ENCODE assay signal across 14 cellular contexts in genomic region chr2:237496428-237496827, GRCh38. TPM values are rescaled to one million over a fixed set of nuclear protein-coding genes. Genes with fewer than 3 reads are reported as not detected.
DNase-seq lines count a peak whose midpoint lies in the region; ATAC-seq and TF ChIP-seq lines count a peak whose summit lies in the region.
"Had no signal": no experiment of that assay in that cellular context is flagged by ENCODE, and none has a peak within 500 bp of the region (broad histone marks: within the 10 kb centered on the region; RNA-seq: fewer than 3 reads in every experiment).

No MANE protein-coding gene starts in this region.

- H3K27me3 Mint-ChIP-seq in CD14-positive monocyte (ENCODE audit: low read depth in 3 of 3): peaks cover 8 to 18% (median 12%) of the 10 kb centered on the region in 3 donors
- H3K27me3 Mint-ChIP-seq in activated CD4-positive, alpha-beta memory T cell treated with anti-CD3 and anti-CD28 coated beads, Interleukin-2, amount 10 ng/mL, durations not matched to agents 7 days and 5 days: peaks cover 40% of the 10 kb centered on the region
- peaks cover 16 to 71% of the 10 kb centered on the region in 2 donors for H3K27me3 Mint-ChIP-seq in CD8-positive, alpha-beta memory T cell

- intact Hi-C loops in CD14-positive monocyte (cut with micrococcal nuclease) (no loop called here), PC-3 (cut with micrococcal nuclease) (no loop called here)

- BruUV-seq in PC-3 (replicated peaks; lab: Mats Ljungman, UMichigan): no TSS peak

- no peaks in the 10 kb centered on the region for H3K9me2 ChIP-seq in PC-3 (replicated peaks; ENCODE audit: low read length)

- POLR2A ChIA-PET in PC-3 (lab: Charles Lee; ENCODE audit: unreplicated experiment): no interaction called here
- POLR2A ChIA-PET in activated CD4-positive, alpha-beta memory T cell treated with anti-CD3 and anti-CD28 coated beads, Interleukin-2, amount 10 ng/mL, durations not matched to agents 7 days and 5 days (lab: Charles Lee): no interaction called here
- POLR2A ChIA-PET in CD8-positive, alpha-beta memory T cell (lab: Charles Lee): no interaction called here

- no peaks in the 10 kb centered on the region for H3K36me3 Mint-ChIP-seq in CD14-positive monocyte
- peaks cover 5% of the 10 kb centered on the region for H3K36me3 Mint-ChIP-seq in activated CD4-positive, alpha-beta memory T cell treated with anti-CD3 and anti-CD28 coated beads, Interleukin-2, amount 10 ng/mL, durations not matched to agents 7 days and 5 days (ENCODE audit: low read depth)
- no peaks in the 10 kb centered on the region for H3K36me3 Mint-ChIP-seq in CD8-positive, alpha-beta memory T cell

- ATAC-seq in PC-3: no peak

- H3K9ac ChIP-seq in PC-3 (ENCODE audit: low read length): no peak overlapping the region
- H3K9ac ChIP-seq in skeletal muscle satellite cell (ENCODE audit: low read depth, low read length): peak overlapping the region; percentile 75
- H3K9ac ChIP-seq: KMS-11 had no signal

- H3K27ac Mint-ChIP-seq in CD14-positive monocyte: no peak overlapping the region
- no peak overlapping the region for H3K27ac Mint-ChIP-seq in activated CD4-positive, alpha-beta memory T cell treated with anti-CD3 and anti-CD28 coated beads, Interleukin-2, amount 10 ng/mL, durations not matched to agents 7 days and 5 days
- H3K27ac Mint-ChIP-seq in CD8-positive, alpha-beta memory T cell: no peak overlapping the region

- H3F3A ChIP-seq in PC-3 (ENCODE audit: low read length, unreplicated experiment): peaks cover 12% of the 10 kb centered on the region

- H3K27me3 ChIP-seq in PC-3 (ENCODE audit: low read length): no peaks in the 10 kb centered on the region
- no peaks in the 10 kb centered on the region for H3K27me3 ChIP-seq in brain microvascular endothelial cell (replicated peaks)
- H3K27me3 ChIP-seq in skeletal muscle satellite cell (ENCODE audit: control insufficient read depth, insufficient read depth, low read length): no peaks in the 10 kb centered on the region
- no peaks in the 10 kb centered on the region for H3K27me3 ChIP-seq in CD8-positive, alpha-beta memory T cell (ENCODE audit: insufficient read depth, low read length, poor library complexity, severe bottlenecking)
- H3K27me3 ChIP-seq: BE2C had no signal

- no peak overlapping the region for H2AFZ ChIP-seq in PC-3 (ENCODE audit: low read length)

- DNase-seq in CD14-positive monocyte (ENCODE audit: low spot score): peak; percentile 23
- DNase-seq in PC-3: no peak
- no peak for DNase-seq in brain microvascular endothelial cell
- no peak for DNase-seq in NCI-H2227 treated with DMSO at 0.1 percent for 48 hours (lab: John Stamatoyannopoulos, UW)
- DNase-seq in activated CD4-positive, alpha-beta memory T cell treated with anti-CD3 and anti-CD28 coated beads, Interleukin-2, amount 10 ng/mL, durations not matched to agents 7 days and 5 days: no peak
- DNase-seq in CD8-positive, alpha-beta memory T cell: no peak
- DNase-seq: BE2C; DMS 273 treated with DMSO at 0.1 percent for 48 hours; NCI-H187; NK-92 treated with Interleukin-12 subunit alpha and Interleukin-12 subunit beta, amount 100 ng/mL, for 24 hours; SJCRH30 had no signal

- H3K4me3 Mint-ChIP-seq in CD14-positive monocyte: no peak overlapping the region
- no peak overlapping the region for H3K4me3 Mint-ChIP-seq in activated CD4-positive, alpha-beta memory T cell treated with anti-CD3 and anti-CD28 coated beads, Interleukin-2, amount 10 ng/mL, durations not matched to agents 7 days and 5 days
- no peak overlapping the region for H3K4me3 Mint-ChIP-seq in CD8-positive, alpha-beta memory T cell

- H3K4me2 ChIP-seq in PC-3 (ENCODE audit: low read length) (no peak overlapping the region), skeletal muscle satellite cell (ENCODE audit: low read length) (no peak overlapping the region)
- H3K4me2 ChIP-seq: KMS-11 had no signal

- peaks cover 86% of the 10 kb centered on the region for H3K79me2 ChIP-seq in PC-3 (ENCODE audit: low read length)

- in situ Hi-C loops in brain microvascular endothelial cell (cut with HindIII; ENCODE audit: low pct_ligation_motif_present, low sequenced_read_pairs): no loop called here

- CTCF ChIA-PET in PC-3 (lab: Charles Lee): no interaction called here
- CTCF ChIA-PET in activated CD4-positive, alpha-beta memory T cell treated with anti-CD3 and anti-CD28 coated beads, Interleukin-2, amount 10 ng/mL, durations not matched to agents 7 days and 5 days (lab: Charles Lee): no interaction called here
- CTCF ChIA-PET in CD8-positive, alpha-beta memory T cell (lab: Charles Lee): no interaction called here

- H3K9me3 ChIP-seq in PC-3 (ENCODE audit: low read length) (0 out of 2 replicates have a peak, but pooled peaks cover 1% of the 10 kb centered on the region), skeletal muscle satellite cell (replicated peaks; ENCODE audit: low read length) (peaks cover 6% of the 10 kb centered on the region)
- no peaks in the 10 kb centered on the region for H3K9me3 ChIP-seq in CD8-positive, alpha-beta memory T cell (ENCODE audit: low read length)
- H3K9me3 ChIP-seq: SJCRH30 had no signal

- no peaks in the 10 kb centered on the region for H4K20me1 ChIP-seq in PC-3 (ENCODE audit: low read length)

- H3K4me1 Mint-ChIP-seq in CD14-positive monocyte: no peaks in the 10 kb centered on the region
- peaks cover 6% of the 10 kb centered on the region for H3K4me1 Mint-ChIP-seq in activated CD4-positive, alpha-beta memory T cell treated with anti-CD3 and anti-CD28 coated beads, Interleukin-2, amount 10 ng/mL, durations not matched to agents 7 days and 5 days
- no peaks in the 10 kb centered on the region for H3K4me1 Mint-ChIP-seq in CD8-positive, alpha-beta memory T cell

- H3K9me3 Mint-ChIP-seq in CD14-positive monocyte: peaks cover 8 to 14% (median 13%) of the 10 kb centered on the region in 7 donors
- peaks cover 12% of the 10 kb centered on the region for H3K9me3 Mint-ChIP-seq in activated CD4-positive, alpha-beta memory T cell treated with anti-CD3 and anti-CD28 coated beads, Interleukin-2, amount 10 ng/mL, durations not matched to agents 7 days and 5 days
- peaks cover 6 to 11% (median 8%) of the 10 kb centered on the region in 5 donors for H3K9me3 Mint-ChIP-seq in CD8-positive, alpha-beta memory T cell

- H3K27ac ChIP-seq in PC-3 (ENCODE audit: low read length) (peak overlapping the region; percentile 100), brain microvascular endothelial cell (peak overlapping the region; percentile 98)
- H3K27ac ChIP-seq in CD8-positive, alpha-beta memory T cell (ENCODE audit: low read depth, low read length): no peak overlapping the region
- H3K27ac ChIP-seq: KMS-11, SJCRH30 had no signal

- no peak overlapping the region for H3K4me3 ChIP-seq in PC-3 (ENCODE audit: low read length)
- no peak overlapping the region for H3K4me3 ChIP-seq in brain microvascular endothelial cell (ENCODE audit: low read depth, low read length)
- H3K4me3 ChIP-seq in skeletal muscle satellite cell (ENCODE audit: low read length): no peak overlapping the region
- no peak overlapping the region for H3K4me3 ChIP-seq in CD8-positive, alpha-beta memory T cell (ENCODE audit: low read length)
- H3K4me3 ChIP-seq: SJCRH30 had no signal

- H3K4me1 ChIP-seq in PC-3 (ENCODE audit: insufficient read depth, low read length): peaks cover 41% of the 10 kb centered on the region
- H3K4me1 ChIP-seq in skeletal muscle satellite cell (ENCODE audit: control insufficient read depth, insufficient read depth, low read length): peaks cover 66% of the 10 kb centered on the region
- H3K4me1 ChIP-seq in CD8-positive, alpha-beta memory T cell (ENCODE audit: insufficient read depth, low read length): no peaks in the 10 kb centered on the region
- H3K4me1 ChIP-seq: SJCRH30 had no signal

- TF ChIP-seq CTCF in CD14-positive monocyte (IDR thresholded peaks at IDR 0.05) (no peak), PC-3 (conservative IDR thresholded peaks at IDR 0.05; ENCODE audit: low read depth, low read length) (no peak), brain microvascular endothelial cell (IDR thresholded peaks at IDR 0.05; ENCODE audit: low read depth, low read length, missing control alignments) (no peak)

- H3K36me3 ChIP-seq in PC-3 (ENCODE audit: low read depth, low read length) (peaks cover 85% of the 10 kb centered on the region), brain microvascular endothelial cell (replicated peaks) (peaks cover 85% of the 10 kb centered on the region), skeletal muscle satellite cell (ENCODE audit: insufficient read depth, low read length) (peaks cover 87% of the 10 kb centered on the region)
- no peaks in the 10 kb centered on the region for H3K36me3 ChIP-seq in CD8-positive, alpha-beta memory T cell (ENCODE audit: insufficient read depth, low read length)
- H3K36me3 ChIP-seq: BE2C, SJCRH30 had no signal

RNA-seq across cellular contexts. Expression of gene MLPH, which starts 9.4 kb away (rescaled TPM):
- polyA plus RNA-seq in CD14-positive monocyte: not detected
- total RNA-seq in PC-3 (2014; rRNA removed): 201 and 270 TPM in 2 replicates
- total RNA-seq in skeletal muscle satellite cell (2012; rRNA removed): 24.7 and 53.0 TPM in 2 replicates
- total RNA-seq in activated CD4-positive, alpha-beta memory T cell treated with anti-CD3 and anti-CD28 coated beads, Interleukin-2, amount 10 ng/mL, durations not matched to agents 7 days and 5 days: not detected
- total RNA-seq in CD8-positive, alpha-beta memory T cell: not detected
- not detected for polyA plus RNA-seq in CD8-positive, alpha-beta memory T cell
- total RNA-seq: OCI-LY7 had no signal

Comparison
In these comparisons a context has a peak if more than half of its experiments do, and no peak if none do; other contexts are left out.
1. RNA of gene MLPH, which starts 9.4 kb away (total RNA-seq): 201 to 270 TPM in PC-3; not detected in CD8-positive, alpha-beta memory T cell and not detected in activated CD4-positive, alpha-beta memory T cell treated with anti-CD3 and anti-CD28 coated beads, Interleukin-2, amount 10 ng/mL, durations not matched to agents 7 days and 5 days; every median in the first group is over 100 times any median in the second.